In genomic region chr7:104534149-104534548, GRCh38 we compare ENCODE assay signal across 8 cellular contexts.
"Had no signal": no experiment of that assay in that cellular context is flagged by ENCODE, and none has a peak within 500 bp of the region (broad histone marks: within the 10 kb centered on the region; RNA-seq: fewer than 3 reads in every experiment).

No MANE protein-coding gene starts in this region.

- H3K4me3 ChIP-seq: GM12878 had no signal

- ATAC-seq: GM12878 had no signal

- FAIRE-seq: G401.6, GM12878, GM12891, GM12892, GM18507, GM19239 had no signal

- DNase-seq: GDM1, GF-D8 had no signal
